ENCODE assay signal across 22 cellular contexts in the genomic region with DNA sequence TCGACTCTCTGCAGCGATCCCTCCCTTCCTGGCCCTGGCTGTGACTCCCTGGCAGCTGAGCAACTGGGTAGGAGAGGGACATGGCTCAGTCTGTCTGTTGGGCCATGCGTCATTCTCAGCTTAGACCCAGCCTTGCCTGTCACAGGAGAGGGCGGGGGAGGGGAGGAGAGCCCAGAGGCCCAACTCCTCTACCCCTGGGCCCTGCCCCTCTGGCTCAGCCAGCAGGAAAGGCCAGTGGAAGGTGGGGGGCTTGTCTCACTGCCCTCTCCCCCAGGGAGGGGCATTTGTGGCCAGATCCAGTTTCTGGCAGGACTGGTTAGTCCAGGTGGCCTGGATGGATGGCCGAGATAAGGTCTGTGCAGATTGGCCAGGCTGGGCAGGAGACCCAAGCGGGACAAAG. TPM values are rescaled to one million over a fixed set of nuclear protein-coding genes. Genes with fewer than 3 reads are reported as not detected.
A peak's percentile ranks its signal among the peaks of the same experiment; 100 is the strongest.
DNase-seq lines count a peak whose midpoint lies in the region; FAIRE-seq and TF ChIP-seq lines count a peak whose summit lies in the region.
"Had no signal": no experiment of that assay in that cellular context is flagged by ENCODE, and none has a peak within 500 bp of the region (broad histone marks: within the 10 kb centered on the region; RNA-seq: fewer than 3 reads in every experiment).

No MANE protein-coding gene starts in this region.

- H3K27me3 Mint-ChIP-seq in HFFc6 (ENCODE audit: insufficient read depth), result peaks cover 27% of the 10 kb centered on the region

- H3K27ac Mint-ChIP-seq in HFFc6, result no peak overlapping the region
- H3K27ac Mint-ChIP-seq: activated B cell treated with CpG ODN at 0.5 μM for 24 hours; activated T-helper 2 cell treated with anti-CD3 and anti-CD28 coated beads, Interferon-gamma antibody, Interleukin-2, Interleukin-4, amounts not matched to agents 10 μg/mL and 5 μg/mL and 100 μg/mL, durations not matched to agents 14 hours and 24 hours and 36 hours had no signal

- intact Hi-C loops in lower leg skin (cut with DNase I; ENCODE audit: low total_unique reads), result no loop called here

- peaks cover 33% of the 10 kb centered on the region for H3K27me3 ChIP-seq in bronchial epithelial cell (ENCODE audit: control insufficient read depth, insufficient read depth, low read length)
- H3K27me3 ChIP-seq: MG63, vagina had no signal

- WGBS in lower leg skin, 2 donors, result 83 to 87% methylated on average over 6 of the region's 6 CpGs

- no peak overlapping the region for H3K4me3 Mint-ChIP-seq in HFFc6
- H3K4me3 Mint-ChIP-seq: activated B cell treated with CpG ODN at 0.5 μM for 24 hours had no signal

- no peak for FAIRE-seq in bronchial epithelial cell (lab: Jason Lieb, UNC)
- FAIRE-seq: HTR-8/SVneo had no signal

- peak; percentile 95 for DNase-seq in HT-29 (ENCODE audit: low spot score)
- peak; percentile 8 for DNase-seq in bronchial epithelial cell (ENCODE audit: low read depth)
- peak; percentile 35 for DNase-seq in myocyte (ENCODE audit: low read depth)
- DNase-seq in NCI-H146 (lab: John Stamatoyannopoulos, UW), result no peak
- no peak for DNase-seq in stimulated activated CD4-positive, alpha-beta T cell treated with anti-CD3 and anti-CD28 coated beads, Interleukin-4, amount 100 ng/mL, for 1 hour
- no peak for DNase-seq in HFFc6
- DNase-seq in lower leg skin (ENCODE audit: low spot score in 2 of 2), result no peak
- DNase-seq: activated B cell treated with CpG ODN at 0.5 μM for 24 hours, adrenal gland, GF-D8, HCEC 1CT, left ventricle myocardium inferior, MG63, NCI-H2029, SW 1271 had no signal

- no peaks in the 10 kb centered on the region for H3K36me3 ChIP-seq in bronchial epithelial cell (ENCODE audit: control insufficient read depth, insufficient read depth, low read length)
- H3K36me3 ChIP-seq: adrenal gland, left ventricle myocardium inferior, MG63, vagina had no signal

- peak overlapping the region; percentile 65 for H3K27ac ChIP-seq in 22Rv1
- H3K27ac ChIP-seq: adrenal gland, left ventricle myocardium inferior, psoas muscle, vagina had no signal

- peaks cover 4% of the 10 kb centered on the region for H3K36me3 Mint-ChIP-seq in HFFc6 (ENCODE audit: low read depth)

- peaks cover 4% of the 10 kb centered on the region; the same call in 1 of the 2 replicates for H3K9me3 Mint-ChIP-seq in HFFc6
- H3K9me3 Mint-ChIP-seq: activated B cell treated with CpG ODN at 0.5 μM for 24 hours; activated T-helper 2 cell treated with anti-CD3 and anti-CD28 coated beads, Interferon-gamma antibody, Interleukin-2, Interleukin-4, amounts not matched to agents 10 μg/mL and 5 μg/mL and 100 μg/mL, durations not matched to agents 14 hours and 24 hours and 36 hours had no signal

- H3K4me1 Mint-ChIP-seq in HFFc6 (ENCODE audit: low read depth), result peaks cover 42% of the 10 kb centered on the region

- TF ChIP-seq CTCF in 22Rv1 (IDR thresholded peaks at IDR 0.05) (no peak), bronchial epithelial cell (IDR thresholded peaks at IDR 0.05; ENCODE audit: insufficient read depth, low read length, severe bottlenecking) (no peak), HFFc6 (IDR thresholded peaks at IDR 0.05) (no peak), lower leg skin (IDR thresholded peaks at IDR 0.05) (no peak)

- no peak overlapping the region for H3K4me3 ChIP-seq in bronchial epithelial cell (ENCODE audit: low read depth, low read length)
- no peak overlapping the region for H3K4me3 ChIP-seq in lower leg skin (ENCODE audit: low read depth, poor library complexity, severe bottlenecking)
- H3K4me3 ChIP-seq: adrenal gland, left ventricle myocardium inferior, MG63, psoas muscle, vagina had no signal

- no peak for TF ChIP-seq POLR2A in lower leg skin (IDR thresholded peaks at IDR 0.05)

RNA-seq across cellular contexts. Expression of a gene that starts 31.6 kb away (rescaled TPM):
- not detected in 2 replicates for total RNA-seq in HT-29 (2014; rRNA removed; shearing (Covaris generic))
- total RNA-seq in bronchial epithelial cell (not detected in 2 replicates), myocyte (not detected in 2 replicates), lower leg skin (not detected)
- not detected for polyA plus RNA-seq in myocyte (2012)
- not detected for total RNA-seq in HFFc6 (2021; fragmentation: NEBNext Ultra II Directional; extraction: Animal tissue kit (Norgen Biotek cat#: 25700))
- total RNA-seq: activated B cell treated with CpG ODN at 0.5 μM for 24 hours; activated T-helper 2 cell treated with anti-CD3 and anti-CD28 coated beads, Interferon-gamma antibody, Interleukin-2, Interleukin-4, amounts not matched to agents 10 μg/mL and 5 μg/mL and 100 μg/mL, durations not matched to agents 14 hours and 24 hours and 36 hours; adrenal gland; chondrocyte; fibroblast of villous mesenchyme; left ventricle myocardium inferior; psoas muscle; vagina had no signal
- polyA plus RNA-seq: adrenal gland, psoas muscle had no signal

RNA-seq across cellular contexts. Expression of a gene that starts 57.9 kb away (rescaled TPM):
- total RNA-seq in HT-29 (2014; rRNA removed; shearing (Covaris generic)), result 114 and 123 TPM in 2 replicates
- under 0.01 TPM in 1 of 2 replicates, not detected in the other for total RNA-seq in bronchial epithelial cell
- 0.05 TPM in 1 of 2 replicates, not detected in the other for total RNA-seq in myocyte
- polyA plus RNA-seq in myocyte (2012), result 0.38 TPM
- 10 to 100 TPM; 71.0 to 97.5 (median 79.6) TPM for total RNA-seq in HFFc6 (2021; fragmentation: NEBNext Ultra II Directional; extraction: Animal tissue kit (Norgen Biotek cat#: 25700))
- total RNA-seq in lower leg skin, result 1 to 10 TPM; 2.3 to 9.3 (median 6.6) TPM
- total RNA-seq: activated B cell treated with CpG ODN at 0.5 μM for 24 hours had no signal

Comparison
In these comparisons a context has a peak if more than half of its experiments do, and no peak if none do; other contexts are left out.
1. DNase-seq: peak in HT-29 (single experiment), bronchial epithelial cell (single experiment) and myocyte (single experiment); none in NCI-H146 (single experiment), stimulated activated CD4-positive, alpha-beta T cell treated with anti-CD3 and anti-CD28 coated beads, Interleukin-4, amount 100 ng/mL, for 1 hour (single experiment), HFFc6 (single experiment) and lower leg skin (0 of 2).
2. RNA of a gene that starts 57.9 kb away (total RNA-seq): 114 to 123 TPM in HT-29 and 71.0 to 97.5 TPM in HFFc6; 2.3 to 9.3 TPM in lower leg skin, 0.05 TPM in myocyte and under 0.01 TPM in bronchial epithelial cell; every median in the first group is over 4 times any median in the second.